Comparison of ENCODE assay signal across 30 cellular contexts in the genomic region with DNA sequence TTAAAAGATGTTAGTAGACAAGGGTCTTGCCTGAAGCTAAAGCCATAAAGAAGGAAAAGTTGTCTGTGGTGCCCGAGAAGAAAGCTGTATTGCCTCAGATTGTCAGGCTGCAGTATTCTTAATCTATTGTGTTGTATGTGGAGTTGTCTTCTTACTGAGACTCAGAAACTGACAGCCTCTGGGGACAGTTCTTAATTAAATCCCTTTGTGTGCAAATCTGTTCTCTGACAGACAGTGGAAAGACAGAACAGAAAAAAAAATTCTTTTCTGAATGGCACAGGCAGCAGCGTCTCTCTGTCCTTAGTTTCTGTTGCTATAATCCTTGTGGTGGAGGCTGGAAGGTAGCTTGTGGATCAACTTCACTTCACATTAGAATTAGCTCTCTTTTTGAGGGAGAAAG. TPM values are rescaled to one million over a fixed set of nuclear protein-coding genes. Genes with fewer than 3 reads are reported as not detected.
"Had no signal": no experiment of that assay in that cellular context is flagged by ENCODE, and none has a peak within 500 bp of the region (broad histone marks: within the 10 kb centered on the region; RNA-seq: fewer than 3 reads in every experiment).

No MANE protein-coding gene starts in this region.

- H3K27ac ChIP-seq: ascending aorta, brain microvascular endothelial cell, foreskin keratinocyte, neutrophil, sigmoid colon, stomach, thyroid gland, upper lobe of right lung had no signal

- H3K36me3 Mint-ChIP-seq: activated naive CD4-positive, alpha-beta T cell treated with anti-CD3 and anti-CD28 coated beads, Interleukin-2, amount 10 ng/mL, durations not matched to agents 7 days and 5 days; activated naive CD8-positive, alpha-beta T cell treated with anti-CD3 and anti-CD28 coated beads, Interleukin-2, amount 10 ng/mL, durations not matched to agents 7 days and 5 days; natural killer cell treated with Interleukin-12 subunit alpha and Interleukin-12 subunit beta and Interleukin-15 and Interleukin-18, amount 100 ng/mL, for 72 hours; stimulated activated naive B cell treated with anti-CD40 and anti-IgM and Interleukin-4, amounts not matched to agents 10 μg/mL and 1 μg/mL and 100 μg/mL, for 72 hours had no signal

- H3K4me1 Mint-ChIP-seq: activated CD4-positive, alpha-beta memory T cell treated with anti-CD3 and anti-CD28 coated beads, Interleukin-2, amount 10 ng/mL, durations not matched to agents 7 days and 5 days; activated CD4-positive, alpha-beta T cell treated with anti-CD3 and anti-CD28 coated beads, Interleukin-2, amount 10 ng/mL, durations not matched to agents 7 days and 5 days; activated naive CD4-positive, alpha-beta T cell treated with anti-CD3 and anti-CD28 coated beads, Interleukin-2, amount 10 ng/mL, durations not matched to agents 7 days and 5 days; activated naive CD8-positive, alpha-beta T cell treated with anti-CD3 and anti-CD28 coated beads, Interleukin-2, amount 10 ng/mL, durations not matched to agents 7 days and 5 days; stimulated activated naive B cell treated with anti-CD40 and anti-IgM and Interleukin-4, amounts not matched to agents 10 μg/mL and 1 μg/mL and 100 μg/mL, for 72 hours had no signal

- H3K4me3 ChIP-seq: ascending aorta, lung, mucosa of descending colon, sigmoid colon, stomach, thyroid gland, upper lobe of right lung had no signal

- H3K27me3 ChIP-seq: ascending aorta, brain microvascular endothelial cell, foreskin keratinocyte, neutrophil, sigmoid colon, stomach, thyroid gland, upper lobe of right lung had no signal

- H3K9me3 ChIP-seq: ascending aorta, mucosa of descending colon, neutrophil, sigmoid colon, stomach, thyroid gland, upper lobe of right lung had no signal

- H3K27me3 Mint-ChIP-seq: activated CD4-positive, alpha-beta memory T cell treated with anti-CD3 and anti-CD28 coated beads, Interleukin-2, amount 10 ng/mL, durations not matched to agents 7 days and 5 days; activated naive CD4-positive, alpha-beta T cell treated with anti-CD3 and anti-CD28 coated beads, Interleukin-2, amount 10 ng/mL, durations not matched to agents 7 days and 5 days; activated T-cell treated with anti-CD3 and anti-CD28 coated beads, Interleukin-2, amount 50 U/mL, for 24 hours; natural killer cell treated with Interleukin-12 subunit alpha and Interleukin-12 subunit beta and Interleukin-15 and Interleukin-18, amount 100 ng/mL, for 72 hours had no signal

- H3K4me1 ChIP-seq: ascending aorta, foreskin keratinocyte, sigmoid colon, stomach, upper lobe of right lung had no signal

- ATAC-seq: left lobe of liver; natural killer cell treated with Interleukin-12 subunit alpha and Interleukin-12 subunit beta and Interleukin-15 and Interleukin-18, amount 100 ng/mL, for 72 hours; upper lobe of right lung had no signal

- H3K9me3 Mint-ChIP-seq: activated CD4-positive, alpha-beta T cell treated with anti-CD3 and anti-CD28 coated beads, Interleukin-2, amount 10 ng/mL, durations not matched to agents 7 days and 5 days; endodermal cell; T-helper 1 cell treated with Interleukin-12 subunit alpha and Interleukin-12 subunit beta and Interleukin-4 antibody, amounts not matched to agents 30 μg/mL and 1 μg/mL, for 36 hours had no signal

- H3K4me3 Mint-ChIP-seq: activated CD4-positive, alpha-beta memory T cell treated with anti-CD3 and anti-CD28 coated beads, Interleukin-2, amount 10 ng/mL, durations not matched to agents 7 days and 5 days; activated CD4-positive, alpha-beta T cell treated with anti-CD3 and anti-CD28 coated beads, Interleukin-2, amount 10 ng/mL, durations not matched to agents 7 days and 5 days; activated naive CD4-positive, alpha-beta T cell treated with anti-CD3 and anti-CD28 coated beads, Interleukin-2, amount 10 ng/mL, durations not matched to agents 7 days and 5 days; activated naive CD8-positive, alpha-beta T cell treated with anti-CD3 and anti-CD28 coated beads, Interleukin-2, amount 10 ng/mL, durations not matched to agents 7 days and 5 days; activated T-cell treated with anti-CD3 and anti-CD28 coated beads, Interleukin-2, amount 50 U/mL, for 24 hours; endodermal cell; natural killer cell treated with Interleukin-12 subunit alpha and Interleukin-12 subunit beta and Interleukin-15 and Interleukin-18, amount 100 ng/mL, for 72 hours; stimulated activated naive B cell treated with anti-CD40 and anti-IgM and Interleukin-4, amounts not matched to agents 10 μg/mL and 1 μg/mL and 100 μg/mL, for 72 hours; T-helper 1 cell treated with Interleukin-12 subunit alpha and Interleukin-12 subunit beta and Interleukin-4 antibody, amounts not matched to agents 30 μg/mL and 1 μg/mL, for 36 hours had no signal

- DNase-seq: activated CD4-positive, alpha-beta memory T cell treated with anti-CD3 and anti-CD28 coated beads, Interleukin-2, amount 10 ng/mL, durations not matched to agents 7 days and 5 days; activated CD4-positive, alpha-beta T cell treated with anti-CD3 and anti-CD28 coated beads, Interleukin-2, amount 10 ng/mL, durations not matched to agents 7 days and 5 days; activated CD4-positive, CD25-positive, alpha-beta regulatory T cell treated with anti-CD3 and anti-CD28 coated beads, Interleukin-2, amount 50 U/mL, for 72 hours; activated CD8-positive, alpha-beta memory T cell treated with anti-CD3 and anti-CD28 coated beads, Interleukin-2, amount 50 U/mL, for 48 hours; activated gamma-delta T cell; activated naive CD4-positive, alpha-beta T cell treated with anti-CD3 and anti-CD28 coated beads, Interleukin-2, amount 10 ng/mL, durations not matched to agents 7 days and 5 days; activated naive CD8-positive, alpha-beta T cell treated with anti-CD3 and anti-CD28 coated beads, Interleukin-2, amount 10 ng/mL, durations not matched to agents 7 days and 5 days; activated T-cell treated with anti-CD3 and anti-CD28 coated beads, Interleukin-2, amount 50 U/mL, for 24 hours; brain microvascular endothelial cell; foreskin keratinocyte; kidney glomerular epithelial cell; mucosa of descending colon; sigmoid colon; small intestine; stimulated activated CD4-positive, alpha-beta T cell treated with anti-CD3 and anti-CD28 coated beads, Interleukin-1b, Interleukin-23, amount 100 ng/mL, for 48 hours; stimulated activated naive B cell treated with anti-CD40 and anti-IgM and Interleukin-4, amounts not matched to agents 10 μg/mL and 1 μg/mL and 100 μg/mL, for 72 hours; stomach; T-helper 9 cell; thyroid gland; upper lobe of right lung had no signal

- H3K27ac Mint-ChIP-seq: activated CD4-positive, alpha-beta memory T cell treated with anti-CD3 and anti-CD28 coated beads, Interleukin-2, amount 10 ng/mL, durations not matched to agents 7 days and 5 days; activated CD4-positive, alpha-beta T cell treated with anti-CD3 and anti-CD28 coated beads, Interleukin-2, amount 10 ng/mL, durations not matched to agents 7 days and 5 days; activated naive CD4-positive, alpha-beta T cell treated with anti-CD3 and anti-CD28 coated beads, Interleukin-2, amount 10 ng/mL, durations not matched to agents 7 days and 5 days; activated naive CD8-positive, alpha-beta T cell treated with anti-CD3 and anti-CD28 coated beads, Interleukin-2, amount 10 ng/mL, durations not matched to agents 7 days and 5 days; activated T-cell treated with anti-CD3 and anti-CD28 coated beads, Interleukin-2, amount 50 U/mL, for 24 hours; endodermal cell; natural killer cell treated with Interleukin-12 subunit alpha and Interleukin-12 subunit beta and Interleukin-15 and Interleukin-18, amount 100 ng/mL, for 72 hours; stimulated activated naive B cell treated with anti-CD40 and anti-IgM and Interleukin-4, amounts not matched to agents 10 μg/mL and 1 μg/mL and 100 μg/mL, for 72 hours; T-helper 1 cell treated with Interleukin-12 subunit alpha and Interleukin-12 subunit beta and Interleukin-4 antibody, amounts not matched to agents 30 μg/mL and 1 μg/mL, for 36 hours had no signal

- H3K36me3 ChIP-seq: ascending aorta, brain microvascular endothelial cell, neutrophil, sigmoid colon, stomach, thyroid gland, upper lobe of right lung had no signal

RNA-seq across cellular contexts. Expression of a gene that starts 16.8 kb away (rescaled TPM):
- total RNA-seq: activated CD4-positive, alpha-beta memory T cell treated with anti-CD3 and anti-CD28 coated beads, Interleukin-2, amount 10 ng/mL, durations not matched to agents 7 days and 5 days; activated CD4-positive, alpha-beta T cell treated with anti-CD3 and anti-CD28 coated beads, Interleukin-2, amount 10 ng/mL, durations not matched to agents 7 days and 5 days; activated naive CD8-positive, alpha-beta T cell treated with anti-CD3 and anti-CD28 coated beads, Interleukin-2, amount 10 ng/mL, durations not matched to agents 7 days and 5 days; ascending aorta; endodermal cell; foreskin keratinocyte; left lobe of liver; mesenteric fat pad; myocyte; natural killer cell treated with Interleukin-12 subunit alpha and Interleukin-12 subunit beta and Interleukin-15 and Interleukin-18, amount 100 ng/mL, for 72 hours; osteocyte had no signal
